In the genomic region with DNA sequence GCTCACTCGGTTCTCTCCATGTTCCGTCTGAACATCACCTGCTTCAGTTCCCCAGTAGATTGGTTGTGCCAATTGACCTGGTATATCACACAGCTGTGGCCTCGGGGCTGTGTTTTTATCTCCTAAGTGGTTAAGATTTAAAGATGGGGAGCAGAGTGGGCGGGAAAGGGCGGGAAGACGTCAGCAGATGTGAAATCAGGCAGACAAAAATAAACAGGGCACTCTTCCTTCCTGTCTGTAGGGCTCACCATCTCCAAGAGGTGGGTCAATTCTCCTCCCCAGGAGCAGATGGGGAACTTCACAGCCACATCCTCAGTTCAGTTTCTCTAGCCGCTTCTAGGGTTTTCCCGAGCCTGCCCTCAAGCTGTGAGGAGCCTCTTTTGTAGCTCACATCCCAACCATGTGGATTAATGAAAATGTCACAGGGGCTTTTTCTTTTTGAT, we compare ENCODE assay signal across 1 cellular context.
TF ChIP-seq lines count a peak whose summit lies in the region.

No MANE protein-coding gene starts in this region.

TF ChIP-seq in IMR-90, 13 proteins besides CTCF, POLR2A, EP300 and RAD21 (continued from another document):
- no peak for TF ChIP-seq SMC3 (IDR thresholded peaks at IDR 0.05; ENCODE audit: low read depth, low read length)
- no peak for TF ChIP-seq RCOR1 (IDR thresholded peaks at IDR 0.05; ENCODE audit: insufficient replicate concordance, low read length)
- no peak for TF ChIP-seq RFX5 (IDR thresholded peaks at IDR 0.05; ENCODE audit: low read depth, low read length)
- no peak for TF ChIP-seq CHD1 (IDR thresholded peaks at IDR 0.05; ENCODE audit: low read depth, low read length)
TF ChIP-seq in IMR-90: peak in this region for 0.
